3 cellular contexts compared by ENCODE assay signal in the genomic region with DNA sequence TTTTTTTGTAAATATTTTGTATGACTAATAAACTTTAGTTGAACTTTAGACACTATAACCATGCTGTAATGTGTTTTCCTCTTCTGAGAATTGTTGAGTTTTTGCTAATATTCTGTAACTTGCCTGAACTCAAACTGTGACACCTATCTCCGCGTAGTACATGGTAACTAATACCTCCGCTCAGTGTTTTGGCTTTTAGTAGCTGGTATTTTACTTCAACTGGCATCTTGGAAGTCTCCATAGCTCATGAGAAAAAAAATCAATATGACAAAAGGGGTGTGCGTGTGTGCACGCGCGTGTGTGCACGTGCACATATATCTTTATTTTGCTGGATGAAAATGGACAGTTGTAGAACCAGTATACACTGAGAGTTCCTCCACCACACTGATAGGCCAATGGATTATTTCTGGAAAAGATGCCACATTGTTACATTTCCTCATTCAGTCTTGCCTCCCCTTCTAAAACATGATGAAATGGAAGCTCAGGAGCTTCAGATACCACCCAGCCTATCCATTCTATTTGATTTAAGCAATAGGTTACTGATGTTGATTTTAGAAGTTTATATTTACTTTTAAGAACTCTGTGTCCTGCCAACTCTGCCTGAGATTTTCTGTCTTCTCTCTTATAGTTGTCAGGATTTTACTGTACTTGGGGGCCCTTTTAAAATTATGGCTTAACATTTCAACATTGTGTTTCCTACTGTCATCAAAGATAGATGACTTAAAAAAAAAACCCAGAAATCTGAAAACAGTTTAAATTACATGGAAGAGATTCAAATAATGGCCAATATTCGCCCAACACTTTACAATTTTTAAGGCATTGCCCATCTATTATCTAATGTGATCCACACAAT.
A peak's percentile ranks its signal among the peaks of the same experiment; 100 is the strongest.
TF ChIP-seq lines count a peak whose summit lies in the region.

No MANE protein-coding gene starts in this region.

TF ChIP-seq in GM23338, 12 proteins besides CTCF, POLR2A, EP300 and RAD21 (continues in another document):
- TF ChIP-seq, protein P1, sequence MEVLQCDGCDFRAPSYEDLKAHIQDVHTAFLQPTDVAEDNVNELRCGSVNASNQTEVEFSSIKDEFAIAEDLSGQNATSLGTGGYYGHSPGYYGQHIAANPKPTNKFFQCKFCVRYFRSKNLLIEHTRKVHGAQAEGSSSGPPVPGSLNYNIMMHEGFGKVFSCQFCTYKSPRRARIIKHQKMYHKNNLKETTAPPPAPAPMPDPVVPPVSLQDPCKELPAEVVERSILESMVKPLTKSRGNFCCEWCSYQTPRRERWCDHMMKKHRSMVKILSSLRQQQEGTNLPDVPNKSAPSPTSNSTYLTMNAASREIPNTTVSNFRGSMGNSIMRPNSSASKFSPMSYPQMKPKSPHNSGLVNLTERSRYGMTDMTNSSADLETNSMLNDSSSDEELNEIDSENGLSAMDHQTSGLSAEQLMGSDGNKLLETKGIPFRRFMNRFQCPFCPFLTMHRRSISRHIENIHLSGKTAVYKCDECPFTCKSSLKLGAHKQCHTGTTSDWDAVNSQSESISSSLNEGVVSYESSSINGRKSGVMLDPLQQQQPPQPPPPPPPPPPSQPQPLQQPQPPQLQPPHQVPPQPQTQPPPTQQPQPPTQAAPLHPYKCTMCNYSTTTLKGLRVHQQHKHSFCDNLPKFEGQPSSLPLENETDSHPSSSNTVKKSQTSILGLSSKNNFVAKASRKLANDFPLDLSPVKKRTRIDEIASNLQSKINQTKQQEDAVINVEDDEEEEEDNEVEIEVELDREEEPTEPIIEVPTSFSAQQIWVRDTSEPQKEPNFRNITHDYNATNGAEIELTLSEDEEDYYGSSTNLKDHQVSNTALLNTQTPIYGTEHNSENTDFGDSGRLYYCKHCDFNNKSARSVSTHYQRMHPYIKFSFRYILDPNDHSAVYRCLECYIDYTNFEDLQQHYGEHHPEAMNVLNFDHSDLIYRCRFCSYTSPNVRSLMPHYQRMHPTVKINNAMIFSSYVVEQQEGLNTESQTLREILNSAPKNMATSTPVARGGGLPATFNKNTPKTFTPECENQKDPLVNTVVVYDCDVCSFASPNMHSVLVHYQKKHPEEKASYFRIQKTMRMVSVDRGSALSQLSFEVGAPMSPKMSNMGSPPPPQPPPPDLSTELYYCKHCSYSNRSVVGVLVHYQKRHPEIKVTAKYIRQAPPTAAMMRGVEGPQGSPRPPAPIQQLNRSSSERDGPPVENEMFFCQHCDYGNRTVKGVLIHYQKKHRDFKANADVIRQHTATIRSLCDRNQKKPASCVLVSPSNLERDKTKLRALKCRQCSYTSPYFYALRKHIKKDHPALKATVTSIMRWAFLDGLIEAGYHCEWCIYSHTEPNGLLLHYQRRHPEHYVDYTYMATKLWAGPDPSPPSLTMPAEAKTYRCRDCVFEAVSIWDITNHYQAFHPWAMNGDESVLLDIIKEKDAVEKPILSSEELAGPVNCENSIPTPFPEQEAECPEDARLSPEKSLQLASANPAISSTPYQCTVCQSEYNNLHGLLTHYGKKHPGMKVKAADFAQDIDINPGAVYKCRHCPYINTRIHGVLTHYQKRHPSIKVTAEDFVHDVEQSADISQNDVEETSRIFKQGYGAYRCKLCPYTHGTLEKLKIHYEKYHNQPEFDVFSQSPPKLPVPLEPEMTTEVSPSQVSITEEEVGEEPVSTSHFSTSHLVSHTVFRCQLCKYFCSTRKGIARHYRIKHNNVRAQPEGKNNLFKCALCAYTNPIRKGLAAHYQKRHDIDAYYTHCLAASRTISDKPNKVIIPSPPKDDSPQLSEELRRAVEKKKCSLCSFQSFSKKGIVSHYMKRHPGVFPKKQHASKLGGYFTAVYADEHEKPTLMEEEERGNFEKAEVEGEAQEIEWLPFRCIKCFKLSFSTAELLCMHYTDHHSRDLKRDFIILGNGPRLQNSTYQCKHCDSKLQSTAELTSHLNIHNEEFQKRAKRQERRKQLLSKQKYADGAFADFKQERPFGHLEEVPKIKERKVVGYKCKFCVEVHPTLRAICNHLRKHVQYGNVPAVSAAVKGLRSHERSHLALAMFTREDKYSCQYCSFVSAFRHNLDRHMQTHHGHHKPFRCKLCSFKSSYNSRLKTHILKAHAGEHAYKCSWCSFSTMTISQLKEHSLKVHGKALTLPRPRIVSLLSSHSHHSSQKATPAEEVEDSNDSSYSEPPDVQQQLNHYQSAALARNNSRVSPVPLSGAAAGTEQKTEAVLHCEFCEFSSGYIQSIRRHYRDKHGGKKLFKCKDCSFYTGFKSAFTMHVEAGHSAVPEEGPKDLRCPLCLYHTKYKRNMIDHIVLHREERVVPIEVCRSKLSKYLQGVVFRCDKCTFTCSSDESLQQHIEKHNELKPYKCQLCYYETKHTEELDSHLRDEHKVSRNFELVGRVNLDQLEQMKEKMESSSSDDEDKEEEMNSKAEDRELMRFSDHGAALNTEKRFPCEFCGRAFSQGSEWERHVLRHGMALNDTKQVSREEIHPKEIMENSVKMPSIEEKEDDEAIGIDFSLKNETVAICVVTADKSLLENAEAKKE (CRISPR knock-in tag; IDR thresholded peaks at IDR 0.05) = no peak

TF ChIP-seq in WTC11, 78 proteins besides CTCF, POLR2A, EP300 and RAD21:
- peak; percentile 94 for TF ChIP-seq GABPB1 (CRISPR knock-in tag; IDR thresholded peaks at IDR 0.05)
- no peak for TF ChIP-seq TCF7 (CRISPR knock-in tag; IDR thresholded peaks at IDR 0.05; ENCODE audit: low read depth)

TF ChIP-seq in HepG2, 621 proteins besides CTCF, POLR2A, EP300 and RAD21 (continues in another document):
- TF ChIP-seq NFYB (CRISPR knock-in tag; IDR thresholded peaks at IDR 0.05) = no peak
- TF ChIP-seq SUZ12 (IDR thresholded peaks at IDR 0.05; ENCODE audit: low read depth, low read length) = no peak
- TF ChIP-seq PHF8 (CRISPR knock-in tag; IDR thresholded peaks at IDR 0.05) = 0 out of 2 replicates have a peak, but pooled peaks have one; percentile 27
- TF ChIP-seq NCOA5 (CRISPR knock-in tag; IDR thresholded peaks at IDR 0.05) = no peak
- no peak for TF ChIP-seq NFIB (CRISPR knock-in tag; IDR thresholded peaks at IDR 0.05; ENCODE audit: borderline replicate concordance)
- no peak for TF ChIP-seq SPEN (CRISPR knock-in tag; IDR thresholded peaks at IDR 0.05; ENCODE audit: low read depth)
- no peak for TF ChIP-seq XBP1 (CRISPR knock-in tag; IDR thresholded peaks at IDR 0.05)
- TF ChIP-seq, protein P2, sequence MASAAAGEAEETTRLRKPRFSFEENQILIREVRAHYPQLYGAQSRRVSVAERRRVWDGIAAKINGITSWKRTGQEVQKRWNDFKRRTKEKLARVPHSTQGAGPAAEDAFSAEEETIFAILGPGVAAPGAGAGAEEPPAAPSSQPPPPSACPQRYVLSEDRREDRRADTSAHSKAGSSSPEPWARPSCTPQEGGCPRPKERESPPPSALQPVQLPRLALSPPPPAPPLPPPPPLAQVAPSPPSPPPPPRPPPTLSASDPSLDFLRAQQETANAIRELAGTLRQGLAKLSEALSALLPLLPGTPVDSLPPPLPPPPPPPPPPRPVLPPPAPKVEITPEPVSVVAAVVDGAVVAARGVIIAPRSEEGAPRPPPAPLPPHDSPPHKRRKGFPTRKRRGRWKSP (CRISPR knock-in tag; IDR thresholded peaks at IDR 0.05) = no peak
- no peak for TF ChIP-seq DR1 (CRISPR knock-in tag; IDR thresholded peaks at IDR 0.05)
- no peak for TF ChIP-seq SP2 (CRISPR knock-in tag; IDR thresholded peaks at IDR 0.05)
- no peak for TF ChIP-seq CCDC6 (CRISPR knock-in tag; IDR thresholded peaks at IDR 0.05)
- no peak for TF ChIP-seq ZNF577 (CRISPR knock-in tag; IDR thresholded peaks at IDR 0.05; ENCODE audit: borderline replicate concordance, low read depth)
- no peak for TF ChIP-seq ZNF567 (CRISPR knock-in tag; IDR thresholded peaks at IDR 0.05; ENCODE audit: borderline replicate concordance)
- TF ChIP-seq CENPT (CRISPR knock-in tag; IDR thresholded peaks at IDR 0.05; ENCODE audit: low read depth) = no peak
- TF ChIP-seq PHF20 (CRISPR knock-in tag; IDR thresholded peaks at IDR 0.05) = no peak
- TF ChIP-seq, protein P3, sequence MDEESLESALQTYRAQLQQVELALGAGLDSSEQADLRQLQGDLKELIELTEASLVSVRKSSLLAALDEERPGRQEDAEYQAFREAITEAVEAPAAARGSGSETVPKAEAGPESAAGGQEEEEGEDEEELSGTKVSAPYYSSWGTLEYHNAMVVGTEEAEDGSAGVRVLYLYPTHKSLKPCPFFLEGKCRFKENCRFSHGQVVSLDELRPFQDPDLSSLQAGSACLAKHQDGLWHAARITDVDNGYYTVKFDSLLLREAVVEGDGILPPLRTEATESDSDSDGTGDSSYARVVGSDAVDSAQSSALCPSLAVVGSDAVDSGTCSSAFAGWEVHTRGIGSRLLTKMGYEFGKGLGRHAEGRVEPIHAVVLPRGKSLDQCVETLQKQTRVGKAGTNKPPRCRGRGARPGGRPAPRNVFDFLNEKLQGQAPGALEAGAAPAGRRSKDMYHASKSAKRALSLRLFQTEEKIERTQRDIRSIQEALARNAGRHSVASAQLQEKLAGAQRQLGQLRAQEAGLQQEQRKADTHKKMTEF (CRISPR knock-in tag; IDR thresholded peaks at IDR 0.05) = peak; percentile 92
- TF ChIP-seq ZNF674 (CRISPR knock-in tag; IDR thresholded peaks at IDR 0.05; ENCODE audit: low read depth) = no peak
- TF ChIP-seq ZBTB3 (CRISPR knock-in tag; IDR thresholded peaks at IDR 0.05; ENCODE audit: borderline replicate concordance, low read depth) = no peak; the same call in 1 of the 2 replicates
- TF ChIP-seq, protein P4, sequence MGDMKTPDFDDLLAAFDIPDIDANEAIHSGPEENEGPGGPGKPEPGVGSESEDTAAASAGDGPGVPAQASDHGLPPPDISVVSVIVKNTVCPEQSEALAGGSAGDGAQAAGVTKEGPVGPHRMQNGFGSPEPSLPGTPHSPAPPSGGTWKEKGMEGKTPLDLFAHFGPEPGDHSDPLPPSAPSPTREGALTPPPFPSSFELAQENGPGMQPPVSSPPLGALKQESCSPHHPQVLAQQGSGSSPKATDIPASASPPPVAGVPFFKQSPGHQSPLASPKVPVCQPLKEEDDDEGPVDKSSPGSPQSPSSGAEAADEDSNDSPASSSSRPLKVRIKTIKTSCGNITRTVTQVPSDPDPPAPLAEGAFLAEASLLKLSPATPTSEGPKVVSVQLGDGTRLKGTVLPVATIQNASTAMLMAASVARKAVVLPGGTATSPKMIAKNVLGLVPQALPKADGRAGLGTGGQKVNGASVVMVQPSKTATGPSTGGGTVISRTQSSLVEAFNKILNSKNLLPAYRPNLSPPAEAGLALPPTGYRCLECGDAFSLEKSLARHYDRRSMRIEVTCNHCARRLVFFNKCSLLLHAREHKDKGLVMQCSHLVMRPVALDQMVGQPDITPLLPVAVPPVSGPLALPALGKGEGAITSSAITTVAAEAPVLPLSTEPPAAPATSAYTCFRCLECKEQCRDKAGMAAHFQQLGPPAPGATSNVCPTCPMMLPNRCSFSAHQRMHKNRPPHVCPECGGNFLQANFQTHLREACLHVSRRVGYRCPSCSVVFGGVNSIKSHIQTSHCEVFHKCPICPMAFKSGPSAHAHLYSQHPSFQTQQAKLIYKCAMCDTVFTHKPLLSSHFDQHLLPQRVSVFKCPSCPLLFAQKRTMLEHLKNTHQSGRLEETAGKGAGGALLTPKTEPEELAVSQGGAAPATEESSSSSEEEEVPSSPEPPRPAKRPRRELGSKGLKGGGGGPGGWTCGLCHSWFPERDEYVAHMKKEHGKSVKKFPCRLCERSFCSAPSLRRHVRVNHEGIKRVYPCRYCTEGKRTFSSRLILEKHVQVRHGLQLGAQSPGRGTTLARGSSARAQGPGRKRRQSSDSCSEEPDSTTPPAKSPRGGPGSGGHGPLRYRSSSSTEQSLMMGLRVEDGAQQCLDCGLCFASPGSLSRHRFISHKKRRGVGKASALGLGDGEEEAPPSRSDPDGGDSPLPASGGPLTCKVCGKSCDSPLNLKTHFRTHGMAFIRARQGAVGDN (CRISPR knock-in tag; IDR thresholded peaks at IDR 0.05) = no peak
- TF ChIP-seq STAG1 (CRISPR knock-in tag; IDR thresholded peaks at IDR 0.05) = no peak
- TF ChIP-seq ZNF138 (CRISPR knock-in tag; IDR thresholded peaks at IDR 0.05; ENCODE audit: low read depth) = no peak
- no peak for TF ChIP-seq ZNF878 (CRISPR knock-in tag; IDR thresholded peaks at IDR 0.05)
- TF ChIP-seq ZNF12 (CRISPR knock-in tag; IDR thresholded peaks at IDR 0.05) = peak; percentile 22; the same call in 1 of the 2 replicates
- no peak for TF ChIP-seq ZNF589 (CRISPR knock-in tag; conservative IDR thresholded peaks at IDR 0.05)
- TF ChIP-seq, protein P5, sequence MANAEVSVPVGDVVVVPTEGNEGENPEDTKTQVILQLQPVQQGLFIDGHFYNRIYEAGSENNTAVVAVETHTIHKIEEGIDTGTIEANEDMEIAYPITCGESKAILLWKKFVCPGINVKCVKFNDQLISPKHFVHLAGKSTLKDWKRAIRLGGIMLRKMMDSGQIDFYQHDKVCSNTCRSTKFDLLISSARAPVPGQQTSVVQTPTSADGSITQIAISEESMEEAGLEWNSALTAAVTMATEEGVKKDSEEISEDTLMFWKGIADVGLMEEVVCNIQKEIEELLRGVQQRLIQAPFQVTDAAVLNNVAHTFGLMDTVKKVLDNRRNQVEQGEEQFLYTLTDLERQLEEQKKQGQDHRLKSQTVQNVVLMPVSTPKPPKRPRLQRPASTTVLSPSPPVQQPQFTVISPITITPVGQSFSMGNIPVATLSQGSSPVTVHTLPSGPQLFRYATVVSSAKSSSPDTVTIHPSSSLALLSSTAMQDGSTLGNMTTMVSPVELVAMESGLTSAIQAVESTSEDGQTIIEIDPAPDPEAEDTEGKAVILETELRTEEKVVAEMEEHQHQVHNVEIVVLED (CRISPR knock-in tag; IDR thresholded peaks at IDR 0.05; ENCODE audit: borderline replicate concordance) = no peak
- TF ChIP-seq ZNF33A (CRISPR knock-in tag; IDR thresholded peaks at IDR 0.05; ENCODE audit: borderline replicate concordance) = no peak
- no peak for TF ChIP-seq ZNF562 (CRISPR knock-in tag; IDR thresholded peaks at IDR 0.05; ENCODE audit: borderline replicate concordance)
- TF ChIP-seq NFE2 (CRISPR knock-in tag; IDR thresholded peaks at IDR 0.05) = no peak
- TF ChIP-seq, protein P6, sequence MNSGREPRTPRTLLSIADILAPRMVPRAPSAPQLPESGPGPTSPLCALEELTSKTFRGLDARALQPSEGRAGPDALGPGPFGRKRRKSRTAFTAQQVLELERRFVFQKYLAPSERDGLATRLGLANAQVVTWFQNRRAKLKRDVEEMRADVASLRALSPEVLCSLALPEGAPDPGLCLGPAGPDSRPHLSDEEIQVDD (CRISPR knock-in tag; IDR thresholded peaks at IDR 0.05; ENCODE audit: borderline replicate concordance) = no peak
- TF ChIP-seq ELF4 (CRISPR knock-in tag; IDR thresholded peaks at IDR 0.05; ENCODE audit: borderline replicate concordance) = no peak; the same call in 1 of the 2 replicates
- no peak for TF ChIP-seq TEAD2 (CRISPR knock-in tag; IDR thresholded peaks at IDR 0.05)
- TF ChIP-seq ZNF564 (CRISPR knock-in tag; IDR thresholded peaks at IDR 0.05) = no peak
- TF ChIP-seq AGO1 (IDR thresholded peaks at IDR 0.05; ENCODE audit: low read depth, low read length, poor library complexity, severe bottlenecking) = no peak
- TF ChIP-seq TBL1XR1 (IDR thresholded peaks at IDR 0.05; ENCODE audit: borderline replicate concordance, low read length, partially characterized antibody) = no peak
